ENCODE assay signal across 8 cellular contexts in genomic region chr12:133080051-133080618, GRCh38. TPM values are rescaled to one million over a fixed set of nuclear protein-coding genes. Genes with fewer than 3 reads are reported as not detected.
DNase-seq lines count a peak whose midpoint lies in the region; ATAC-seq and TF ChIP-seq lines count a peak whose summit lies in the region.

No MANE protein-coding gene starts in this region.

- CTCF ChIA-PET in activated B cell treated with CpG ODN at 0.5 μM for 24 hours (lab: Charles Lee): interaction anchor here (2.5 kb wide), 1 partner anchor 101 kb away, joined by 11 read pairs; the partner anchor contains the start of gene ZNF268

- POLR2A ChIA-PET in activated B cell treated with CpG ODN at 0.5 μM for 24 hours (lab: Charles Lee): interaction anchor here (1.1 to 3.0 kb wide), 8 partner anchors 42 to 251 kb away, joined by 5 to 62 read pairs (median 18); partner anchors contain the start of genes CHFR, GOLGA3, ZNF10 and ZNF26

- peaks cover 31% of the 10 kb centered on the region for H3K9me3 Mint-ChIP-seq in activated B cell treated with CpG ODN at 0.5 μM for 24 hours
- H3K9me3 Mint-ChIP-seq in central memory CD8-positive, alpha-beta T cell: peaks cover 26% of the 10 kb centered on the region

- no peak overlapping the region for H3K27ac Mint-ChIP-seq in activated B cell treated with CpG ODN at 0.5 μM for 24 hours
- no peak overlapping the region for H3K27ac Mint-ChIP-seq in central memory CD8-positive, alpha-beta T cell (ENCODE audit: low read depth)

- DNase-seq in AG08395 (ENCODE audit: low spot score) (peak; percentile 90), NCI-H2227 (lab: John Stamatoyannopoulos, UW; ENCODE audit: unreplicated experiment) (peak; percentile 99), activated B cell treated with CpG ODN at 0.5 μM for 24 hours (peak; percentile 88), iris pigment epithelial cell (ENCODE audit: low read depth) (peak; percentile 100)
- peak; percentile 82 to 95 for DNase-seq in central memory CD8-positive, alpha-beta T cell (ENCODE audit: low spot score in 2 of 2)
- peak; percentile 88 to 93 for DNase-seq in stimulated activated CD4-positive, alpha-beta T cell treated with anti-CD3 and anti-CD28 coated beads, Interleukin-12 subunit alpha, Interleukin-12 subunit beta, amount 100 ng/mL, for 24 hours (ENCODE audit: low read depth in 2 of 2)

- peaks cover 12% of the 10 kb centered on the region for H3K4me1 Mint-ChIP-seq in activated B cell treated with CpG ODN at 0.5 μM for 24 hours
- H3K4me1 Mint-ChIP-seq in central memory CD8-positive, alpha-beta T cell: peaks cover 7% of the 10 kb centered on the region

- intact Hi-C loops in activated B cell treated with CpG ODN at 0.5 μM for 24 hours (cut with micrococcal nuclease): loop anchor here (1.0 to 2.0 kb wide), 10 partner anchors 43 to 318 kb away; partner anchors contain the start of genes CHFR, ZNF10, ZNF26 and ZNF268

- peaks cover 44% of the 10 kb centered on the region for H3K36me3 Mint-ChIP-seq in activated B cell treated with CpG ODN at 0.5 μM for 24 hours (ENCODE audit: low read depth)
- H3K36me3 Mint-ChIP-seq in central memory CD8-positive, alpha-beta T cell (ENCODE audit: insufficient read depth): peaks cover 26% of the 10 kb centered on the region

- no peak for TF ChIP-seq CTCF in activated B cell treated with CpG ODN at 0.5 μM for 24 hours (IDR thresholded peaks at IDR 0.05)

- no peak overlapping the region for H3K4me3 Mint-ChIP-seq in activated B cell treated with CpG ODN at 0.5 μM for 24 hours
- no peak overlapping the region for H3K4me3 Mint-ChIP-seq in central memory CD8-positive, alpha-beta T cell

- H3K27me3 Mint-ChIP-seq in activated B cell treated with CpG ODN at 0.5 μM for 24 hours: no peaks in the 10 kb centered on the region
- no peaks in the 10 kb centered on the region for H3K27me3 Mint-ChIP-seq in central memory CD8-positive, alpha-beta T cell

- ATAC-seq in GM18870 (IDR thresholded peaks at IDR 0.05; ENCODE audit: unreplicated experiment) (peak; percentile 83), HG03108 (IDR thresholded peaks at IDR 0.05; ENCODE audit: unreplicated experiment) (peak; percentile 81), activated B cell treated with CpG ODN at 0.5 μM for 24 hours (ENCODE audit: low read depth) (peak; percentile 79)
- ATAC-seq in central memory CD8-positive, alpha-beta T cell (replicated peaks; ENCODE audit: extremely low read depth, poor library complexity, severe bottlenecking): peak; percentile 78

RNA-seq across cellular contexts. Expression of gene ZNF140, which starts 0.6 kb away (rescaled TPM):
- total RNA-seq in activated B cell treated with CpG ODN at 0.5 μM for 24 hours: 20.6 and 21.9 TPM in 2 replicates

RNA-seq across cellular contexts. Expression of gene ZNF84, which starts 42.8 kb away (rescaled TPM):
- 34.8 and 41.1 TPM in 2 replicates for total RNA-seq in activated B cell treated with CpG ODN at 0.5 μM for 24 hours

RNA-seq across cellular contexts. Expression of gene ZNF891, which starts 49.9 kb away (rescaled TPM):
- total RNA-seq in activated B cell treated with CpG ODN at 0.5 μM for 24 hours: 2.9 and 4.0 TPM in 2 replicates

RNA-seq across cellular contexts. Expression of gene ZNF10, which starts 50.3 kb away (rescaled TPM):
- total RNA-seq in activated B cell treated with CpG ODN at 0.5 μM for 24 hours: 8.4 and 10.9 TPM in 2 replicates

Comparison
In these comparisons a context has a peak if more than half of its experiments do, and no peak if none do; other contexts are left out.
1. Peak in every context shown above with its lines: DNase-seq and ATAC-seq.